ENCODE assay signal across 8 cellular contexts in the genomic region with DNA sequence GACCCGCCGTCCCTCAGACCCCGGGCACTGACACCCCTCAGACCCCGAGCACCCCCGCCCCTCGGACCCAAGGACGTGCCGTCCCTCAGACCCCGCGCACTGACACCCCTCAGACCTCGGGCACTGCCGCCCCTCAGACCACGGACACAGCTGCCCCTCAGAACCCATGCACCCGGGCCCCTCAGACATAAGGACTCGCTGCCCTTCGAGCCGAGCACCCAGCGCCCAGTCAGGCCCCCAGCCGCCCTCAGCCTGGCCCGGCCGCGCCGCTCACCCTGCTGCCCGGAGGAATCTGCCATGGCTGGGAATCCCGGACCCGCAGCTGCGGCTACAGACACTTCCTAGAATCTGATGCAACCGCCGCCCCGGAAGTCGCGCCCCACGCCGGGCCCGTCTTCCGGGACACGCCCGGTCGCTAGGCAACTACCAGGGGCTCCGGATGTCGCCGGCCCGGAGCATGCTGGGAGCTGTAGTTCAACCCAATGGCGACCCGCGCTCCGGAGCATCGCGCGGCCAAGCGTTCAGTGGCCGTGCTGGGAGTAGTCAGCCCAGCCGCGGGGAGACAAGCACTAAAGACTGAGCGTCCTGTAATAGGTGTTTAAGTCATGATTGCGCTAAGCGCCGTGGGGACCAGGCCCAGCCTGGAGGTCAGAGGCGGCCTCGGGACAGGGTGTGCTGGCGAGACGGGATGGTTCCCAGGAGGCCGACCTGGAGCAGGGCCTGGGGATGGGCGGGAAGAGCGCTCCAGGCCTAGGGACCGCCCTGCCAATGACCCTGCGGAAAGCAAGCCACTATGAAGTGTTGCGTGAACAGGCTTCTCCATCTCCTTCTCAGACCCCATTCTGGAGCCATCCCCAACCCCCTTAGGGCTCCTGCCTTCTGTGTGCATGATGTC. TPM values are rescaled to one million over a fixed set of nuclear protein-coding genes. Genes with fewer than 3 reads are reported as not detected.
DNase-seq lines count a peak whose midpoint lies in the region; ATAC-seq and TF ChIP-seq lines count a peak whose summit lies in the region.

Gene CARS1 (minus strand): TSS at position 355 of the 895 bp plus-strand sequence. CDS start 56 bp downstream, at position 299.

- POLR2A ChIA-PET in A673 (lab: Charles Lee; ENCODE audit: low non-redundant PET): interaction anchor here (0.5 to 0.7 kb wide), 2 partner anchors 65 to 283 kb away, joined by 3 read pairs; no protein-coding TSS in a partner anchor

- H3K4me2 ChIP-seq in mammary epithelial cell (ENCODE audit: insufficient read depth, low read depth, low read length): peak within 1 kb of the TSS; percentile 96

- intact Hi-C loops in A673 (cut with micrococcal nuclease; ENCODE audit: unreplicated experiment): no loop called here
- intact Hi-C loops in mammary epithelial cell (cut with micrococcal nuclease): loop anchor here (5.0 kb wide), 1 partner anchor 65 kb away; the partner anchor contains the start of gene NAP1L4

- H3K27me3 ChIP-seq in A673 (replicated peaks; ENCODE audit: insufficient read depth, low read depth, low read length, poor library complexity) (no peaks in the 10 kb centered on the region), WERI-Rb-1 (ENCODE audit: insufficient read depth, low read depth, severe bottlenecking) (no peaks in the 10 kb centered on the region), mammary epithelial cell (ENCODE audit: insufficient read depth, low read length) (no peaks in the 10 kb centered on the region)

- peak; percentile 96 for DNase-seq in A673 (ENCODE audit: low spot score)
- peak; percentile 95 for DNase-seq in NCI-H2196 (lab: John Stamatoyannopoulos, UW; ENCODE audit: unreplicated experiment)
- peak; percentile 96 for DNase-seq in WERI-Rb-1
- DNase-seq in mammary epithelial cell: peak; percentile 94
- DNase-seq in iPS-NIHi7 (ENCODE audit: extremely low spot score): peak; percentile 96
- peak; percentile 86 for DNase-seq in smooth muscle cell of the brain vasculature (ENCODE audit: low read depth, low spot score)

- H3K9me3 ChIP-seq in A673 (ENCODE audit: low read depth, low read length, poor library complexity, severe bottlenecking) (no peaks in the 10 kb centered on the region), WERI-Rb-1 (ENCODE audit: severe bottlenecking) (no peaks in the 10 kb centered on the region), mammary epithelial cell (replicated peaks; ENCODE audit: insufficient read depth, low read length) (no peaks in the 10 kb centered on the region)

- BruUV-seq in A673 (replicated peaks; lab: Mats Ljungman, UMichigan) (no TSS peak), mammary epithelial cell (replicated peaks; lab: Mats Ljungman, UMichigan) (no TSS peak)

- peak within 1 kb of the TSS; percentile 99 for H3K27ac ChIP-seq in A673 (ENCODE audit: low read depth, low read length, poor library complexity, severe bottlenecking)
- H3K27ac ChIP-seq in WERI-Rb-1: peak within 1 kb of the TSS; percentile 94
- H3K27ac ChIP-seq in mammary epithelial cell (ENCODE audit: insufficient read depth, low read depth, low read length): peak within 1 kb of the TSS; percentile 77

- peak within 1 kb of the TSS; percentile 75 for H3K9ac ChIP-seq in mammary epithelial cell (ENCODE audit: insufficient read depth, low read length)

- no peak for TF ChIP-seq CTCF in A673 (conservative IDR thresholded peaks at IDR 0.05; ENCODE audit: low read depth, low read length)
- no peak for TF ChIP-seq CTCF in WERI-Rb-1 (IDR thresholded peaks at IDR 0.05; ENCODE audit: low read depth, low read length)
- TF ChIP-seq CTCF in mammary epithelial cell (conservative IDR thresholded peaks at IDR 0.05 in 1 of 2, IDR thresholded peaks at IDR 0.05 in 1 of 2; ENCODE audit: extremely low read depth in 1 of 2, insufficient read depth in 1 of 2, low read depth in 1 of 2, low read length in 2 of 2): no peak

- peaks cover 47% of the 10 kb centered on the region for H3K79me2 ChIP-seq in mammary epithelial cell (ENCODE audit: insufficient read depth, low read length)

- peaks cover 3% of the 10 kb centered on the region for H4K20me1 ChIP-seq in mammary epithelial cell (ENCODE audit: insufficient read depth, low read length)

- ATAC-seq in GM18868 (IDR thresholded peaks at IDR 0.05; ENCODE audit: unreplicated experiment) (peak; percentile 97), HG03108 (IDR thresholded peaks at IDR 0.05; ENCODE audit: unreplicated experiment) (peak; percentile 98)

- 1% methylated on average over 38 of the region's 68 CpGs for WGBS in mammary epithelial cell (ENCODE audit: low coverage, missing lambda C conversion rate)

- H3K4me3 ChIP-seq in A673 (ENCODE audit: low read depth, low read length, poor library complexity, severe bottlenecking): peak within 1 kb of the TSS; percentile 100
- H3K4me3 ChIP-seq in WERI-Rb-1 (ENCODE audit: low read depth, low read length): peak within 1 kb of the TSS; percentile 57
- H3K4me3 ChIP-seq in mammary epithelial cell (replicated peaks in 1 of 3; ENCODE audit: insufficient read depth in 1 of 3, low read depth in 2 of 3, low read length in 3 of 3): peak within 1 kb of the TSS; percentile 97 to 100 (median 99)

- in situ Hi-C loops in mammary epithelial cell (cut with MboI; ENCODE audit: low sequenced_read_pairs in 2 of 2): no loop called here

- dilution Hi-C loops in mammary epithelial cell (cut with HindIII; ENCODE audit: low sequenced_read_pairs): no loop called here

- CTCF ChIA-PET in A673 (lab: Charles Lee) (no interaction called here), mammary epithelial cell (lab: Charles Lee; ENCODE audit: low non-redundant PET) (no interaction called here)

- H3K36me3 ChIP-seq in A673 (ENCODE audit: insufficient read depth, low read length, poor library complexity, severe bottlenecking) (peaks cover 9% of the 10 kb centered on the region), WERI-Rb-1 (peaks cover 16% of the 10 kb centered on the region), mammary epithelial cell (ENCODE audit: insufficient read depth, low read length) (peaks cover 5% of the 10 kb centered on the region)

- H3K4me1 ChIP-seq in A673 (ENCODE audit: insufficient read depth, low read length, poor library complexity, severe bottlenecking) (peaks cover 11% of the 10 kb centered on the region), mammary epithelial cell (ENCODE audit: insufficient read depth, low read length) (peaks cover 20% of the 10 kb centered on the region)

- H2AFZ ChIP-seq in mammary epithelial cell (ENCODE audit: low read depth, low read length): peak within 1 kb of the TSS; percentile 100

RNA-seq across cellular contexts. Expression of gene CARS1, which starts in this region (rescaled TPM):
- total RNA-seq in A673 (2021) (76.4 and 106 TPM in 2 replicates), mammary epithelial cell (100 to 1,000 TPM; 112 to 125 TPM)
- 66.3 TPM for polyA plus RNA-seq in mammary epithelial cell
- 32.1 TPM for polyA minus RNA-seq in mammary epithelial cell

Comparison
In these comparisons a context has a peak if more than half of its experiments do, and no peak if none do; other contexts are left out.
1. Peak in every context shown above with its lines: DNase-seq, ATAC-seq, H3K4me3 ChIP-seq and H3K27ac ChIP-seq.